In the genomic region with DNA sequence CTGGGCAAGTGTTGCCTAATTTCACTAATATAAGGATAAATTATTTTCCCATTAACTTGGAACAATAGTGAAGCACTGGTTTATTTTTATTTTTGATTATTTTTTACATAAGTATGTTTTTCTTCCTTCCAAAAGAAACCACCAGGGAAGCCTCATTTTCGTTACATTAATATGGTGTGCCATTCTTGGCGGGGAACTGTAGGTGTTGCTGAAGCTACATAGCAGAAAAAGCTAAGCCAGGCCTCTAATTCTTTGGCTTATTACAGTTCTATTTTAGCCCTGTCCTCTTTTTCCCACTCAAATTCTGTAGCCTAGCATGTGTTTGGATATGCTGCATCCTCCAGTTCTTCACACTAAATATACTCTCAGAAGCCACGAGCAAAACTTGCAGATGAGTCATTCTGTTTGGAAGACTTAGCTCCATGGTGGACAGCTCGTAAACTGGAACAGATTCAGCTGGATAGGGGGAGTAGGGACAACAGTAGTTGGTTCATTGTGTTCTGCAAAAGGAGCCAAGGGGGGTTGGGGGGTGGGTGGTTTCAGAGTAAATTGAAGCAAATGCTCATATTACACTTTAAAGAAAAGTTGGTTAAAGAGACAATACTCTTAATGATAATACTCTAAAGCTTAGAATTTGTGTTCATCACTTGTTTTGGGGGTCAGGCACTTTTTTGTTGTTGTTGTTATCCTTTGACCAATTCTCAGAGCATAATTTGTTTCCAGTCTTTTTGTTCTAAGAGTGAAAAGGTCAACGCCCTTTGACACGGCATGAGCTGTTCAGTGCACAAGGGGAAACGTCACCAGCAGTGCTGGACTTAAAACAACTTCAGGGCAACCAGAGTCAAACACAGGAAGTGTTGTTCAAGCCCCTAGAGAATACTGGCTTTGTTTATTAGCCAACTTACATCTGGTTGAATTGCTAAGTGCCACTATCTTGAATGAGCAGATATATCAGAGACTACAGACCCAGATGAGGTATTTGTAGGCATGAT, we compare ENCODE assay signal across 9 cellular contexts.
DNase-seq lines count a peak whose midpoint lies in the region; ATAC-seq and TF ChIP-seq lines count a peak whose summit lies in the region.
"Had no signal": no experiment of that assay in that cellular context is flagged by ENCODE, and none has a peak within 500 bp of the region (broad histone marks: within the 10 kb centered on the region; RNA-seq: fewer than 3 reads in every experiment).

No MANE protein-coding gene starts in this region.

- H3K79me2 ChIP-seq in smooth muscle cell (ENCODE audit: low read depth) = no peaks in the 10 kb centered on the region

- ATAC-seq in GM21786 (IDR thresholded peaks at IDR 0.05; ENCODE audit: unreplicated experiment) (peak; percentile 64), gastroesophageal sphincter (peak; percentile 82), HG02678 (IDR thresholded peaks at IDR 0.05; ENCODE audit: unreplicated experiment) (no peak), GM18519 (IDR thresholded peaks at IDR 0.05; ENCODE audit: low FRiP score, unreplicated experiment) (no peak)

- DNase-seq in NCI-H446 treated with DMSO at 0.1 percent for 48 hours (lab: John Stamatoyannopoulos, UW) (peak; percentile 80), smooth muscle cell (lab: John Stamatoyannopoulos, UW; ENCODE audit: unreplicated experiment) (no peak), H7 (no peak), vagina (ENCODE audit: extremely low spot score in 2 of 2) (no peak)
- DNase-seq: NCI-H2107 had no signal

- intact Hi-C loops in vagina (cut with DNase I) = no loop called here

- no peak overlapping the region for H3K9ac ChIP-seq in smooth muscle cell (ENCODE audit: low read depth)

- TF ChIP-seq EP300 in gastroesophageal sphincter (IDR thresholded peaks at IDR 0.05) = no peak

- TF ChIP-seq POLR2A in gastroesophageal sphincter (IDR thresholded peaks at IDR 0.05) (no peak), vagina (IDR thresholded peaks at IDR 0.05) (no peak)

- H3K36me3 ChIP-seq in gastroesophageal sphincter (no peaks in the 10 kb centered on the region), smooth muscle cell (ENCODE audit: low read depth) (no peaks in the 10 kb centered on the region), H7 (replicated peaks; ENCODE audit: control insufficient read depth, insufficient read depth, low read length) (no peaks in the 10 kb centered on the region), vagina (no peaks in the 10 kb centered on the region)

- peak overlapping the region in 2 of 4 donors; percentile 25 to 35 for H3K27ac ChIP-seq in gastroesophageal sphincter
- peak overlapping the region; percentile 7 for H3K27ac ChIP-seq in smooth muscle cell (ENCODE audit: low read depth)
- H3K27ac ChIP-seq in vagina = no peak overlapping the region

- H3F3A ChIP-seq in smooth muscle cell (ENCODE audit: low read depth) = peaks cover 2% of the 10 kb centered on the region

- no peaks in the 10 kb centered on the region for H3K27me3 ChIP-seq in gastroesophageal sphincter
- no peaks in the 10 kb centered on the region for H3K27me3 ChIP-seq in smooth muscle cell (ENCODE audit: low read depth)
- H3K27me3 ChIP-seq in H7 (ENCODE audit: control insufficient read depth, insufficient read depth, low read length) = no peaks in the 10 kb centered on the region
- H3K27me3 ChIP-seq in vagina = no peaks in the 10 kb centered on the region

- WGBS in gastroesophageal sphincter (ENCODE audit: low coverage in 1 of 2), 2 donors = 30 to 41% methylated on average over 5 to 7 of the region's 7 CpGs
- 28% methylated on average over 7 of the region's 7 CpGs for WGBS in smooth muscle cell (ENCODE audit: low lambda C conversion rate)

- peaks cover 0 to 9% (median 0%) of the 10 kb centered on the region in 3 donors for H3K4me1 ChIP-seq in gastroesophageal sphincter
- peaks cover 23% of the 10 kb centered on the region for H3K4me1 ChIP-seq in smooth muscle cell (ENCODE audit: low read depth)
- H3K4me1 ChIP-seq in vagina = no peaks in the 10 kb centered on the region

- no peaks in the 10 kb centered on the region for H3K9me3 ChIP-seq in gastroesophageal sphincter
- H3K9me3 ChIP-seq in smooth muscle cell (replicated peaks; ENCODE audit: low read depth) = no peaks in the 10 kb centered on the region
- no peaks in the 10 kb centered on the region for H3K9me3 ChIP-seq in vagina

- H4K20me1 ChIP-seq in smooth muscle cell (ENCODE audit: low read depth) = no peaks in the 10 kb centered on the region

- H3K4me3 ChIP-seq in gastroesophageal sphincter = no peak overlapping the region
- no peak overlapping the region for H3K4me3 ChIP-seq in smooth muscle cell
- H3K4me3 ChIP-seq in H7 (ENCODE audit: insufficient read depth, low read depth, low read length) = no peak overlapping the region
- no peak overlapping the region for H3K4me3 ChIP-seq in vagina

- H3K4me2 ChIP-seq in smooth muscle cell = no peak overlapping the region

- peak in 2 of 4 experiments; percentile 7 to 20 for TF ChIP-seq CTCF in gastroesophageal sphincter (IDR thresholded peaks at IDR 0.05)
- TF ChIP-seq CTCF in smooth muscle cell (IDR thresholded peaks at IDR 0.05; ENCODE audit: borderline replicate concordance, insufficient read depth, poor library complexity, severe bottlenecking) = no peak
- no peak for TF ChIP-seq CTCF in vagina (IDR thresholded peaks at IDR 0.05)

- no peak overlapping the region for H2AFZ ChIP-seq in smooth muscle cell (ENCODE audit: low read depth)

Comparison
In these comparisons a context has a peak if more than half of its experiments do, and no peak if none do; other contexts are left out.
1. ATAC-seq: peak in GM21786 (single experiment) and gastroesophageal sphincter (single experiment); none in HG02678 (single experiment) and GM18519 (single experiment).